In genomic region chr9:113379094-113379828, GRCh38 we compare ENCODE assay signal across 9 cellular contexts. TPM values are rescaled to one million over a fixed set of nuclear protein-coding genes. Genes with fewer than 3 reads are reported as not detected.
DNase-seq lines count a peak whose midpoint lies in the region; ATAC-seq and TF ChIP-seq lines count a peak whose summit lies in the region.
"Not testable (repeated sequence)": the region's sequence is repeated elsewhere in the genome, so short reads cannot be mapped to it uniquely, and the experiment has no call there.
"Had no signal": no experiment of that assay in that cellular context is flagged by ENCODE, and none has a peak within 500 bp of the region (broad histone marks: within the 10 kb centered on the region; RNA-seq: fewer than 3 reads in every experiment).

No MANE protein-coding gene starts in this region.

- not testable (repeated sequence) for TF ChIP-seq CTCF in Calu3 (IDR thresholded peaks at IDR 0.05; ENCODE audit: unreplicated experiment); endodermal cell (conservative IDR thresholded peaks at IDR 0.05); liver (IDR thresholded peaks at IDR 0.05; ENCODE audit: low read depth, low read length, missing input control); neural crest cell (conservative IDR thresholded peaks at IDR 0.05)

- 78 to 82% methylated on average over 19 to 23 of the region's 24 CpGs for WGBS in endodermal cell (ENCODE audit: insufficient coverage in 1 of 2, insufficient read length in 1 of 2), 2 experiments
- 28% methylated on average over 24 of the region's 24 CpGs for WGBS in liver

- H3K9me3 Mint-ChIP-seq in Calu3 (ENCODE audit: low read depth, unreplicated experiment); T-cell; activated T-helper 1 cell treated with anti-CD3 and anti-CD28 coated beads, Interleukin-12 subunit alpha, Interleukin-12 subunit beta, Interleukin-2, Interleukin-4 antibody, amounts not matched to agents 30 ng/mL and 10 ng/mL and 1 ng/mL, durations not matched to agents 14 hours and 24 hours and 36 hours; endodermal cell; neural crest cell; stimulated activated memory B cell treated with anti-CD40 and anti-IgM and Interleukin-4, amounts not matched to agents 10 μg/mL and 1 μg/mL and 100 μg/mL, for 72 hours: not testable (repeated sequence)

- H3K4me1 ChIP-seq in endodermal cell (ENCODE audit: control insufficient read depth, insufficient read depth, low read length), result not testable (repeated sequence)
- peaks cover 8 to 59% (median 53%) of the 10 kb centered on the region in 4 donors for H3K4me1 ChIP-seq in liver (ENCODE audit: control insufficient read depth in 4 of 4, insufficient read depth in 4 of 4, low read length in 3 of 4)

- H3K27me3 Mint-ChIP-seq in Calu3 (ENCODE audit: unreplicated experiment); T-cell; activated T-helper 1 cell treated with anti-CD3 and anti-CD28 coated beads, Interleukin-12 subunit alpha, Interleukin-12 subunit beta, Interleukin-2, Interleukin-4 antibody, amounts not matched to agents 30 ng/mL and 10 ng/mL and 1 ng/mL, durations not matched to agents 14 hours and 24 hours and 36 hours (ENCODE audit: insufficient read depth); endodermal cell (ENCODE audit: insufficient read depth); neural crest cell (ENCODE audit: low read depth); stimulated activated memory B cell treated with anti-CD40 and anti-IgM and Interleukin-4, amounts not matched to agents 10 μg/mL and 1 μg/mL and 100 μg/mL, for 72 hours: not testable (repeated sequence)

- BruUV-seq in Calu3 (replicated peaks; lab: Mats Ljungman, UMichigan), result not testable (repeated sequence)

- H3K4me3 ChIP-seq in endodermal cell (ENCODE audit: low read length); liver (ENCODE audit: low read depth in 1 of 3, low read length in 3 of 3): not testable (repeated sequence)

- POLR2A ChIA-PET in T-cell (lab: Charles Lee), result not testable (repeated sequence)

- H3K27ac ChIP-seq in endodermal cell (ENCODE audit: low read depth, low read length), result not testable (repeated sequence)
- H3K27ac ChIP-seq in liver (ENCODE audit: low read depth in 1 of 2, low read length in 2 of 2), result peak overlapping the region in 1 of 2 donors; percentile 28

- not testable (repeated sequence) for H3K9ac ChIP-seq in endodermal cell (ENCODE audit: extremely low read depth, low read length, poor library complexity, severe bottlenecking); liver (ENCODE audit: low read depth in 1 of 2, low read length in 2 of 2)

- H3K9me3 ChIP-seq in endodermal cell (ENCODE audit: control insufficient read depth, low read length); liver (ENCODE audit: control insufficient read depth in 4 of 4, low read length in 3 of 4): not testable (repeated sequence)

- not testable (repeated sequence) for TF ChIP-seq RAD21 in liver (IDR thresholded peaks at IDR 0.05)

- H3K36me3 Mint-ChIP-seq in Calu3 (ENCODE audit: insufficient read depth, unreplicated experiment) (peaks cover 30% of the 10 kb centered on the region), endodermal cell (ENCODE audit: low read depth) (peaks cover 12% of the 10 kb centered on the region)
- not testable (repeated sequence) for H3K36me3 Mint-ChIP-seq in T-cell; activated T-helper 1 cell treated with anti-CD3 and anti-CD28 coated beads, Interleukin-12 subunit alpha, Interleukin-12 subunit beta, Interleukin-2, Interleukin-4 antibody, amounts not matched to agents 30 ng/mL and 10 ng/mL and 1 ng/mL, durations not matched to agents 14 hours and 24 hours and 36 hours (ENCODE audit: low read depth); neural crest cell (ENCODE audit: low read depth); stimulated activated memory B cell treated with anti-CD40 and anti-IgM and Interleukin-4, amounts not matched to agents 10 μg/mL and 1 μg/mL and 100 μg/mL, for 72 hours

- CTCF ChIA-PET in Calu3 (lab: Charles Lee); T-cell (lab: Charles Lee): not testable (repeated sequence)

- peaks cover 41% of the 10 kb centered on the region for H3K4me1 Mint-ChIP-seq in Calu3 (ENCODE audit: low read depth, unreplicated experiment)
- H3K4me1 Mint-ChIP-seq in T-cell, result peaks cover 11 to 16% (median 13%) of the 10 kb centered on the region in 3 donors
- peaks cover 18% of the 10 kb centered on the region for H3K4me1 Mint-ChIP-seq in activated T-helper 1 cell treated with anti-CD3 and anti-CD28 coated beads, Interleukin-12 subunit alpha, Interleukin-12 subunit beta, Interleukin-2, Interleukin-4 antibody, amounts not matched to agents 30 ng/mL and 10 ng/mL and 1 ng/mL, durations not matched to agents 14 hours and 24 hours and 36 hours (ENCODE audit: low read depth)
- H3K4me1 Mint-ChIP-seq in endodermal cell, result peaks cover 24% of the 10 kb centered on the region
- not testable (repeated sequence) for H3K4me1 Mint-ChIP-seq in neural crest cell
- H3K4me1 Mint-ChIP-seq in stimulated activated memory B cell treated with anti-CD40 and anti-IgM and Interleukin-4, amounts not matched to agents 10 μg/mL and 1 μg/mL and 100 μg/mL, for 72 hours, result peaks cover 26% of the 10 kb centered on the region

- not testable (repeated sequence) for ATAC-seq in T-cell (replicated peaks in 1 of 4); stimulated activated memory B cell treated with anti-CD40 and anti-IgM and Interleukin-4, amounts not matched to agents 10 μg/mL and 1 μg/mL and 100 μg/mL, for 72 hours

- DNase-seq in Calu3; T-cell; activated T-helper 1 cell treated with anti-CD3 and anti-CD28 coated beads, Interleukin-12 subunit alpha, Interleukin-12 subunit beta, Interleukin-2, Interleukin-4 antibody, amounts not matched to agents 30 ng/mL and 10 ng/mL and 1 ng/mL, durations not matched to agents 14 hours and 24 hours and 36 hours (ENCODE audit: low spot score); endodermal cell; neural crest cell (ENCODE audit: low read depth, low spot score): not testable (repeated sequence)

- peak overlapping the region; percentile 53 for H3K4me3 Mint-ChIP-seq in Calu3 (ENCODE audit: low read depth, unreplicated experiment)
- H3K4me3 Mint-ChIP-seq in T-cell, result peak overlapping the region in 1 of 3 donors; percentile 1
- not testable (repeated sequence) for H3K4me3 Mint-ChIP-seq in activated T-helper 1 cell treated with anti-CD3 and anti-CD28 coated beads, Interleukin-12 subunit alpha, Interleukin-12 subunit beta, Interleukin-2, Interleukin-4 antibody, amounts not matched to agents 30 ng/mL and 10 ng/mL and 1 ng/mL, durations not matched to agents 14 hours and 24 hours and 36 hours; endodermal cell; stimulated activated memory B cell treated with anti-CD40 and anti-IgM and Interleukin-4, amounts not matched to agents 10 μg/mL and 1 μg/mL and 100 μg/mL, for 72 hours
- peak overlapping the region; percentile 57 for H3K4me3 Mint-ChIP-seq in neural crest cell

- H3K27me3 ChIP-seq in endodermal cell (ENCODE audit: control insufficient read depth, insufficient read depth, low read length, poor library complexity, severe bottlenecking); liver (ENCODE audit: control insufficient read depth in 4 of 4, insufficient read depth in 4 of 4, low read length in 3 of 4): not testable (repeated sequence)

- H3K36me3 ChIP-seq in endodermal cell (ENCODE audit: control insufficient read depth, insufficient read depth, low read length), result peaks cover 14% of the 10 kb centered on the region
- H3K36me3 ChIP-seq in liver (ENCODE audit: control insufficient read depth in 4 of 4, insufficient read depth in 3 of 4, low read depth in 1 of 4, low read length in 3 of 4), result not testable (repeated sequence)

- intact Hi-C loops in Calu3 (cut with micrococcal nuclease; ENCODE audit: unreplicated experiment); activated T-helper 1 cell treated with anti-CD3 and anti-CD28 coated beads, Interleukin-12 subunit alpha, Interleukin-12 subunit beta, Interleukin-2, Interleukin-4 antibody, amounts not matched to agents 30 ng/mL and 10 ng/mL and 1 ng/mL, durations not matched to agents 14 hours and 24 hours and 36 hours (cut with micrococcal nuclease): not testable (repeated sequence)

- H3K27ac Mint-ChIP-seq in Calu3 (ENCODE audit: unreplicated experiment) (peak overlapping the region; percentile 87), T-cell (peak overlapping the region; percentile 25 to 45), endodermal cell (peak overlapping the region; percentile 31)
- H3K27ac Mint-ChIP-seq in activated T-helper 1 cell treated with anti-CD3 and anti-CD28 coated beads, Interleukin-12 subunit alpha, Interleukin-12 subunit beta, Interleukin-2, Interleukin-4 antibody, amounts not matched to agents 30 ng/mL and 10 ng/mL and 1 ng/mL, durations not matched to agents 14 hours and 24 hours and 36 hours, result peak overlapping the region; percentile 12
- not testable (repeated sequence) for H3K27ac Mint-ChIP-seq in neural crest cell (ENCODE audit: unreplicated experiment)
- H3K27ac Mint-ChIP-seq in stimulated activated memory B cell treated with anti-CD40 and anti-IgM and Interleukin-4, amounts not matched to agents 10 μg/mL and 1 μg/mL and 100 μg/mL, for 72 hours, result peak overlapping the region; percentile 45

RNA-seq across cellular contexts. Expression of gene HDHD3, which starts 2.5 kb away (rescaled TPM):
- total RNA-seq in Calu3 (2022) (30.8 and 35.2 TPM in 2 replicates), T-cell (10 to 100 TPM; 15.2 to 34.6 (median 17.4) TPM), endodermal cell (10 to 100 TPM; 24.3 to 37.1 TPM), liver (10 to 100 TPM; 26.9 to 61.2 TPM), neural crest cell (12.7 and 13.4 TPM in 2 replicates)
- total RNA-seq in activated T-helper 1 cell treated with anti-CD3 and anti-CD28 coated beads, Interleukin-12 subunit alpha, Interleukin-12 subunit beta, Interleukin-2, Interleukin-4 antibody, amounts not matched to agents 30 ng/mL and 10 ng/mL and 1 ng/mL, durations not matched to agents 14 hours and 24 hours and 36 hours, result 15.7 and 18.5 TPM in 2 replicates
- 15.8 TPM for polyA plus RNA-seq in endodermal cell (2013, experiment 1 of 2)
- polyA plus RNA-seq in endodermal cell (2013, experiment 2 of 2), result 13.4 TPM
- polyA plus RNA-seq in liver, result 10 to 100 TPM; 60.8 to 63.6 TPM

RNA-seq across cellular contexts. Expression of gene ALAD, which starts 21.8 kb away (rescaled TPM):
- total RNA-seq in Calu3 (2022) (20.6 and 24.1 TPM in 2 replicates), T-cell (10 to 100 TPM; 23.4 to 40.8 (median 35.2) TPM), endodermal cell (10 to 100 TPM; 40.4 to 51.9 TPM), liver (100 to 1,000 TPM in 1 of 2 donors, 10 to 100 TPM in 1; 99.1 to 258 TPM), neural crest cell (23.2 and 23.7 TPM in 2 replicates)
- 23.0 and 23.7 TPM in 2 replicates for total RNA-seq in activated T-helper 1 cell treated with anti-CD3 and anti-CD28 coated beads, Interleukin-12 subunit alpha, Interleukin-12 subunit beta, Interleukin-2, Interleukin-4 antibody, amounts not matched to agents 30 ng/mL and 10 ng/mL and 1 ng/mL, durations not matched to agents 14 hours and 24 hours and 36 hours
- 34.9 TPM for polyA plus RNA-seq in endodermal cell (2013, experiment 1 of 2)
- 34.9 TPM for polyA plus RNA-seq in endodermal cell (2013, experiment 2 of 2)
- 10 to 100 TPM; 40.2 to 49.3 TPM for polyA plus RNA-seq in liver

RNA-seq across cellular contexts. Expression of gene BSPRY, which starts 29.9 kb away (rescaled TPM):
- total RNA-seq in Calu3 (2022), result 14.5 and 17.4 TPM in 2 replicates
- under 1 TPM; 0.15 to 0.85 (median 0.26) TPM for total RNA-seq in T-cell
- 12.3 and 12.8 TPM in 2 replicates for total RNA-seq in activated T-helper 1 cell treated with anti-CD3 and anti-CD28 coated beads, Interleukin-12 subunit alpha, Interleukin-12 subunit beta, Interleukin-2, Interleukin-4 antibody, amounts not matched to agents 30 ng/mL and 10 ng/mL and 1 ng/mL, durations not matched to agents 14 hours and 24 hours and 36 hours
- 10 to 100 TPM; 14.1 to 17.9 TPM for total RNA-seq in endodermal cell
- 1.4 TPM for polyA plus RNA-seq in endodermal cell (2013, experiment 1 of 2)
- polyA plus RNA-seq in endodermal cell (2013, experiment 2 of 2), result 0.99 TPM
- total RNA-seq in liver, result 1 to 10 TPM in 1 of 2 donors, under 1 TPM in 1; 0.50 to 2.3 TPM
- polyA plus RNA-seq in liver, result under 1 TPM; 0.31 to 0.81 TPM
- total RNA-seq in neural crest cell, result not detected in 2 replicates
- total RNA-seq: Daoy, H4 had no signal

RNA-seq across cellular contexts. Expression of gene POLE3, which starts 31.2 kb away (rescaled TPM):
- 37.7 and 41.0 TPM in 2 replicates for total RNA-seq in Calu3 (2022)
- total RNA-seq in T-cell, result 10 to 100 TPM; 47.2 to 59.1 (median 50.6) TPM
- total RNA-seq in activated T-helper 1 cell treated with anti-CD3 and anti-CD28 coated beads, Interleukin-12 subunit alpha, Interleukin-12 subunit beta, Interleukin-2, Interleukin-4 antibody, amounts not matched to agents 30 ng/mL and 10 ng/mL and 1 ng/mL, durations not matched to agents 14 hours and 24 hours and 36 hours, result 90.9 and 95.7 TPM in 2 replicates
- total RNA-seq in endodermal cell, result 10 to 100 TPM; 36.5 to 45.6 TPM
- 71.6 TPM for polyA plus RNA-seq in endodermal cell (2013, experiment 1 of 2)
- 64.7 TPM for polyA plus RNA-seq in endodermal cell (2013, experiment 2 of 2)
- total RNA-seq in liver, result 10 to 100 TPM; 20.9 to 27.5 TPM
- polyA plus RNA-seq in liver, result 10 to 100 TPM; 15.7 to 24.8 TPM
- 86.5 and 86.6 TPM in 2 replicates for total RNA-seq in neural crest cell

RNA-seq across cellular contexts. Expression of gene C9orf43, which starts 31.3 kb away (rescaled TPM):
- total RNA-seq in Calu3 (2022) (0.33 and 0.51 TPM in 2 replicates), T-cell (1 to 10 TPM in 1 of 5 donors, under 1 TPM in 4; 0.28 to 1.1 (median 0.82) TPM), endodermal cell (1 to 10 TPM in 1 of 2 donors, under 1 TPM in 1; 0.40 to 1.1 TPM), liver (1 to 10 TPM in 1 of 2 donors, under 1 TPM in 1; 0.09 to 1.1 TPM), neural crest cell (0.68 and 0.77 TPM in 2 replicates)
- 0.42 and 0.62 TPM in 2 replicates for total RNA-seq in activated T-helper 1 cell treated with anti-CD3 and anti-CD28 coated beads, Interleukin-12 subunit alpha, Interleukin-12 subunit beta, Interleukin-2, Interleukin-4 antibody, amounts not matched to agents 30 ng/mL and 10 ng/mL and 1 ng/mL, durations not matched to agents 14 hours and 24 hours and 36 hours
- polyA plus RNA-seq in endodermal cell (2013, experiment 1 of 2), result 0.93 TPM
- 0.62 TPM for polyA plus RNA-seq in endodermal cell (2013, experiment 2 of 2)
- polyA plus RNA-seq in liver, result under 1 TPM; 0.23 to 0.26 TPM
